8 cellular contexts compared by ENCODE assay signal in the genomic region with DNA sequence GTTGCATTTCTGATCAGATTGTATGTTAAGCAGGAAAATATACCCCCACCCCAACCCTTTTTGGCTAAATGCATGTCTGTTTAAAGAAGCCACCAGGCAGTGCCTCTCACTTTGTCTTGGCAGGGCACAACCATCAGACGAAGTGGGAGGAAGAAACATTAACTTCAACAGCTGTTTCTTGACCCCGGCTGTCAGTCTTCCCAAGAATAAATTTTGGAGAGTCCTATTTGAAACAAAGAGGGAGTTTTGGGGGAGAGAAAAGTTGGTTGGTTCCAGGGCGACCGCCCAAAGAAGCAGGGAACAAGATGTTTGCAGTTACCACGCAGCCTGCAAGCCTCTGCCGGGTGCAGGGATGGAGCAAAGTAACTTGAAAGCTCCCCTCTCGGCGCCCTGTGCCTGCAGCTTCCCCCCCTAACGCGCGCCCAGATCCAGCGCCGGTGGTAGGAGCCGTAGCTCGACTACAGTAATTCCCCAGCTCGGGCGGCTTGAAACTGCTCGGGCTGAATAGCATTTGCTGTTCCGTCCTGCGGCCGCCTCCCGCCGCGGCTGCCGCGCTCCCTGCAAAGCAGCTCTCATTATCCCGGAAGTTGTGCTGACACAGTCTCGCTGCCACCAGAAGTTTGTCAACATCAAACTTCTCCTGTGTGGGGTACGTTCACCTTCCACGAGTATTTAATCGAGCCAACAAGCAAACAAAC.
DNase-seq lines count a peak whose midpoint lies in the region; ATAC-seq and TF ChIP-seq lines count a peak whose summit lies in the region.

No MANE protein-coding gene starts in this region.

- TF ChIP-seq RAD21 in Ishikawa (IDR thresholded peaks at IDR 0.05; ENCODE audit: low read depth): peak; percentile 45; the same call in 1 of the 2 replicates

- peak; percentile 83 for ATAC-seq in GM21528 (IDR thresholded peaks at IDR 0.05; ENCODE audit: low FRiP score, unreplicated experiment)
- ATAC-seq in mucosa of descending colon: peak; percentile 99

- no peaks in the 10 kb centered on the region for H3K36me3 ChIP-seq in mucosa of descending colon (ENCODE audit: low read depth)

- intact Hi-C loops in mucosa of descending colon (cut with DNase I, micrococcal nuclease): loop anchor here (2.0 to 10.0 kb wide), 5 partner anchors 99 to 347 kb away; a partner anchor contains a TSS

- no peak for TF ChIP-seq CTCF in epithelial cell of proximal tubule (conservative IDR thresholded peaks at IDR 0.05; ENCODE audit: low read depth, low read length)
- TF ChIP-seq CTCF in mucosa of descending colon (IDR thresholded peaks at IDR 0.05): no peak

- TF ChIP-seq EP300 in Ishikawa (IDR thresholded peaks at IDR 0.05; ENCODE audit: borderline replicate concordance): peak; percentile 98

- H3K4me3 ChIP-seq in epithelial cell of proximal tubule (ENCODE audit: low read depth, low read length) (peak overlapping the region; percentile 58), mucosa of descending colon (no peak overlapping the region)

- peaks cover 22% of the 10 kb centered on the region for H3K4me1 ChIP-seq in mucosa of descending colon (ENCODE audit: low read depth)

- H3K9me3 ChIP-seq in mucosa of descending colon: no peaks in the 10 kb centered on the region

- peak; percentile 98 for DNase-seq in DMS 273 (lab: John Stamatoyannopoulos, UW; ENCODE audit: unreplicated experiment)
- peak; percentile 53 for DNase-seq in OCI-M2 (lab: John Stamatoyannopoulos, UW; ENCODE audit: unreplicated experiment)
- DNase-seq in activated T-cell treated with anti-CD3 and anti-CD28 coated beads, Interleukin-2, amount 50 U/mL, for 1 hour: peak; percentile 92
- peak; percentile 52 for DNase-seq in epithelial cell of proximal tubule (ENCODE audit: low read depth)
- DNase-seq in mucosa of descending colon: peak; percentile 97 to 99 (median 98)
- peak; percentile 56 to 71 for DNase-seq in stimulated activated CD8-positive, alpha-beta memory T cell treated with anti-CD3 and anti-CD28 coated beads, Interleukin-4, amount 100 ng/mL, for 1 hour (ENCODE audit: low read depth in 2 of 2, low spot score in 1 of 2)

TF ChIP-seq in Ishikawa, 13 proteins besides CTCF, POLR2A, EP300 and RAD21:
- TF ChIP-seq ZBTB7A (IDR thresholded peaks at IDR 0.05; ENCODE audit: low read depth) (peak; percentile 79; the same call in 1 of the 2 replicates), TEAD4 (IDR thresholded peaks at IDR 0.05) (peak; percentile 84), EGR1 (IDR thresholded peaks at IDR 0.05) (peak; percentile 31; the same call in 1 of the 2 replicates), FOXM1 (IDR thresholded peaks at IDR 0.05; ENCODE audit: borderline replicate concordance, low read depth) (0 out of 2 replicates have a peak, but pooled peaks have one; percentile 26), YY1 (IDR thresholded peaks at IDR 0.05; ENCODE audit: low read depth) (no peak), CEBPB (IDR thresholded peaks at IDR 0.05) (peak; percentile 32; the same call in 1 of the 2 replicates), NFIC (IDR thresholded peaks at IDR 0.05) (peak; percentile 58; the same call in 1 of the 2 replicates), CREB1 (IDR thresholded peaks at IDR 0.05; ENCODE audit: low read depth) (no peak), TAF1 (IDR thresholded peaks at IDR 0.05; ENCODE audit: low read depth) (peak; percentile 84), TCF12 (IDR thresholded peaks at IDR 0.05; ENCODE audit: low read depth) (peak; percentile 83; the same call in 1 of the 2 replicates)
- TF ChIP-seq, protein P1, sequence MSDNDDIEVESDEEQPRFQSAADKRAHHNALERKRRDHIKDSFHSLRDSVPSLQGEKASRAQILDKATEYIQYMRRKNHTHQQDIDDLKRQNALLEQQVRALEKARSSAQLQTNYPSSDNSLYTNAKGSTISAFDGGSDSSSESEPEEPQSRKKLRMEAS (IDR thresholded peaks at IDR 0.05): peak; percentile 49; the same call in 1 of the 2 replicates
- TF ChIP-seq, protein P2, sequence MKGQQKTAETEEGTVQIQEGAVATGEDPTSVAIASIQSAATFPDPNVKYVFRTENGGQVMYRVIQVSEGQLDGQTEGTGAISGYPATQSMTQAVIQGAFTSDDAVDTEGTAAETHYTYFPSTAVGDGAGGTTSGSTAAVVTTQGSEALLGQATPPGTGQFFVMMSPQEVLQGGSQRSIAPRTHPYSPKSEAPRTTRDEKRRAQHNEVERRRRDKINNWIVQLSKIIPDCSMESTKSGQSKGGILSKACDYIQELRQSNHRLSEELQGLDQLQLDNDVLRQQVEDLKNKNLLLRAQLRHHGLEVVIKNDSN (IDR thresholded peaks at IDR 0.05): peak; percentile 67
- TF ChIP-seq, protein P3, sequence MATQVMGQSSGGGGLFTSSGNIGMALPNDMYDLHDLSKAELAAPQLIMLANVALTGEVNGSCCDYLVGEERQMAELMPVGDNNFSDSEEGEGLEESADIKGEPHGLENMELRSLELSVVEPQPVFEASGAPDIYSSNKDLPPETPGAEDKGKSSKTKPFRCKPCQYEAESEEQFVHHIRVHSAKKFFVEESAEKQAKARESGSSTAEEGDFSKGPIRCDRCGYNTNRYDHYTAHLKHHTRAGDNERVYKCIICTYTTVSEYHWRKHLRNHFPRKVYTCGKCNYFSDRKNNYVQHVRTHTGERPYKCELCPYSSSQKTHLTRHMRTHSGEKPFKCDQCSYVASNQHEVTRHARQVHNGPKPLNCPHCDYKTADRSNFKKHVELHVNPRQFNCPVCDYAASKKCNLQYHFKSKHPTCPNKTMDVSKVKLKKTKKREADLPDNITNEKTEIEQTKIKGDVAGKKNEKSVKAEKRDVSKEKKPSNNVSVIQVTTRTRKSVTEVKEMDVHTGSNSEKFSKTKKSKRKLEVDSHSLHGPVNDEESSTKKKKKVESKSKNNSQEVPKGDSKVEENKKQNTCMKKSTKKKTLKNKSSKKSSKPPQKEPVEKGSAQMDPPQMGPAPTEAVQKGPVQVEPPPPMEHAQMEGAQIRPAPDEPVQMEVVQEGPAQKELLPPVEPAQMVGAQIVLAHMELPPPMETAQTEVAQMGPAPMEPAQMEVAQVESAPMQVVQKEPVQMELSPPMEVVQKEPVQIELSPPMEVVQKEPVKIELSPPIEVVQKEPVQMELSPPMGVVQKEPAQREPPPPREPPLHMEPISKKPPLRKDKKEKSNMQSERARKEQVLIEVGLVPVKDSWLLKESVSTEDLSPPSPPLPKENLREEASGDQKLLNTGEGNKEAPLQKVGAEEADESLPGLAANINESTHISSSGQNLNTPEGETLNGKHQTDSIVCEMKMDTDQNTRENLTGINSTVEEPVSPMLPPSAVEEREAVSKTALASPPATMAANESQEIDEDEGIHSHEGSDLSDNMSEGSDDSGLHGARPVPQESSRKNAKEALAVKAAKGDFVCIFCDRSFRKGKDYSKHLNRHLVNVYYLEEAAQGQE (IDR thresholded peaks at IDR 0.05; ENCODE audit: low read depth): no peak
